Comparison of ENCODE assay signal across 11 cellular contexts in genomic region chr2:241922824-241923601, GRCh38. TPM values are rescaled to one million over a fixed set of nuclear protein-coding genes. Genes with fewer than 3 reads are reported as not detected.
A peak's percentile ranks its signal among the peaks of the same experiment; 100 is the strongest.
DNase-seq lines count a peak whose midpoint lies in the region; ATAC-seq and TF ChIP-seq lines count a peak whose summit lies in the region.
"Not testable (repeated sequence)": the region's sequence is repeated elsewhere in the genome, so short reads cannot be mapped to it uniquely, and the experiment has no call there.
"Had no signal": no experiment of that assay in that cellular context is flagged by ENCODE, and none has a peak within 500 bp of the region (broad histone marks: within the 10 kb centered on the region; RNA-seq: fewer than 3 reads in every experiment).

No MANE protein-coding gene starts in this region.

- POLR2A ChIA-PET in activated naive CD8-positive, alpha-beta T cell treated with anti-CD3 and anti-CD28 coated beads, Interleukin-2, amount 10 ng/mL, durations not matched to agents 7 days and 5 days (lab: Charles Lee) = not testable (repeated sequence)

- not testable (repeated sequence) for H3K9me3 Mint-ChIP-seq in activated naive CD8-positive, alpha-beta T cell treated with anti-CD3 and anti-CD28 coated beads, Interleukin-2, amount 10 ng/mL, durations not matched to agents 7 days and 5 days

- not testable (repeated sequence) for H3K27me3 Mint-ChIP-seq in activated naive CD8-positive, alpha-beta T cell treated with anti-CD3 and anti-CD28 coated beads, Interleukin-2, amount 10 ng/mL, durations not matched to agents 7 days and 5 days

- not testable (repeated sequence) for H3K27ac ChIP-seq in BLaER1; osteoblast (ENCODE audit: low read depth, low read length); spleen

- not testable (repeated sequence) for H3K4me3 Mint-ChIP-seq in activated naive CD8-positive, alpha-beta T cell treated with anti-CD3 and anti-CD28 coated beads, Interleukin-2, amount 10 ng/mL, durations not matched to agents 7 days and 5 days

- H3K4me1 Mint-ChIP-seq in activated naive CD8-positive, alpha-beta T cell treated with anti-CD3 and anti-CD28 coated beads, Interleukin-2, amount 10 ng/mL, durations not matched to agents 7 days and 5 days = peaks cover 12% of the 10 kb centered on the region

- not testable (repeated sequence) for H3K4me3 ChIP-seq in BLaER1; osteoblast (ENCODE audit: insufficient read depth, low read length); spleen

- peaks cover 57% of the 10 kb centered on the region for H3K4me1 ChIP-seq in BLaER1
- not testable (repeated sequence) for H3K4me1 ChIP-seq in osteoblast (ENCODE audit: insufficient read depth, low read length); spleen

- intact Hi-C loops in spleen (cut with DNase I; ENCODE audit: low total_unique reads) = not testable (repeated sequence)

- not testable (repeated sequence) for H3K36me3 Mint-ChIP-seq in activated naive CD8-positive, alpha-beta T cell treated with anti-CD3 and anti-CD28 coated beads, Interleukin-2, amount 10 ng/mL, durations not matched to agents 7 days and 5 days

- H3K9me3 ChIP-seq in BLaER1; osteoblast (ENCODE audit: low read depth, low read length); spleen: not testable (repeated sequence)

- not testable (repeated sequence) for ATAC-seq in activated naive CD8-positive, alpha-beta T cell treated with anti-CD3 and anti-CD28 coated beads, Interleukin-2, amount 10 ng/mL, durations not matched to agents 7 days and 5 days (ENCODE audit: low read depth); left lobe of liver

- peaks cover 49% of the 10 kb centered on the region for H3K36me3 ChIP-seq in BLaER1
- not testable (repeated sequence) for H3K36me3 ChIP-seq in osteoblast (ENCODE audit: insufficient read depth, low read length); spleen

- not testable (repeated sequence) for H2AFZ ChIP-seq in osteoblast (ENCODE audit: low read length)

- H3K4me2 ChIP-seq in BLaER1 = peak overlapping the region; percentile 71
- not testable (repeated sequence) for H3K4me2 ChIP-seq in osteoblast (ENCODE audit: insufficient read depth, low read length)

- TF ChIP-seq CTCF in osteoblast (IDR thresholded peaks at IDR 0.05; ENCODE audit: extremely low read depth, low read depth, low read length); spleen (IDR thresholded peaks at IDR 0.05 in 8 of 11, conservative IDR thresholded peaks at IDR 0.05 in 3 of 11): not testable (repeated sequence)

- H3K9ac ChIP-seq in BLaER1 = not testable (repeated sequence)

- TF ChIP-seq POLR2A in spleen (IDR thresholded peaks at IDR 0.05) = not testable (repeated sequence)

- DNase-seq in DMS53 (lab: John Stamatoyannopoulos, UW) = peak; percentile 0
- DNase-seq in activated naive CD8-positive, alpha-beta T cell treated with anti-CD3 and anti-CD28 coated beads, Interleukin-2, amount 10 ng/mL, durations not matched to agents 7 days and 5 days = peak; percentile 16
- peak; percentile 22 for DNase-seq in left lobe of liver (ENCODE audit: low spot score)
- DNase-seq in osteoblast (ENCODE audit: insufficient read length, low spot score, missing footprints) = peak; percentile 34
- DNase-seq in spleen = peak; percentile 57

- peaks cover 99% of the 10 kb centered on the region for H4K20me1 ChIP-seq in BLaER1
- H4K20me1 ChIP-seq in osteoblast (ENCODE audit: insufficient read depth, low read length) = not testable (repeated sequence)

- 72 to 86% (median 81%) methylated on average over 4 to 13 of the region's 13 CpGs for WGBS in spleen, 5 donors

- H3K27ac Mint-ChIP-seq in activated naive CD8-positive, alpha-beta T cell treated with anti-CD3 and anti-CD28 coated beads, Interleukin-2, amount 10 ng/mL, durations not matched to agents 7 days and 5 days = not testable (repeated sequence)

- not testable (repeated sequence) for H3K79me2 ChIP-seq in osteoblast (ENCODE audit: insufficient read depth, low read length)

- not testable (repeated sequence) for H3K27me3 ChIP-seq in BLaER1; osteoblast (ENCODE audit: insufficient read depth, low read length); spleen (replicated peaks in 1 of 7)

RNA-seq across cellular contexts. Expression of gene RTP5, which starts 53.5 kb away (rescaled TPM):
- under 1 TPM; 0.53 to 0.60 TPM for total RNA-seq in activated naive CD8-positive, alpha-beta T cell treated with anti-CD3 and anti-CD28 coated beads, Interleukin-2, amount 10 ng/mL, durations not matched to agents 7 days and 5 days
- not detected for total RNA-seq in left lobe of liver
- not detected in 2 replicates for total RNA-seq in osteoblast
- 1 to 10 TPM in 4 of 7 donors, under 1 TPM in 3; 0.34 to 2.2 (median 1.0) TPM for total RNA-seq in spleen
- polyA plus RNA-seq in spleen = under 1 TPM; 0.39 to 0.93 (median 0.49) TPM
- total RNA-seq: A673, Calu3, HFFc6 had no signal
- polyA plus RNA-seq: BJ; CD4-positive, alpha-beta memory T cell had no signal

Comparison
In these comparisons a context has a peak if more than half of its experiments do, and no peak if none do; other contexts are left out.
1. DNase-seq: peak in every context shown above with its lines; median percentile 57 in spleen; 34 in osteoblast; 22 in left lobe of liver; 16 in activated naive CD8-positive, alpha-beta T cell treated with anti-CD3 and anti-CD28 coated beads, Interleukin-2, amount 10 ng/mL, durations not matched to agents 7 days and 5 days; 0 in DMS53.